Comparison of ENCODE assay signal across 1 cellular context in the genomic region with DNA sequence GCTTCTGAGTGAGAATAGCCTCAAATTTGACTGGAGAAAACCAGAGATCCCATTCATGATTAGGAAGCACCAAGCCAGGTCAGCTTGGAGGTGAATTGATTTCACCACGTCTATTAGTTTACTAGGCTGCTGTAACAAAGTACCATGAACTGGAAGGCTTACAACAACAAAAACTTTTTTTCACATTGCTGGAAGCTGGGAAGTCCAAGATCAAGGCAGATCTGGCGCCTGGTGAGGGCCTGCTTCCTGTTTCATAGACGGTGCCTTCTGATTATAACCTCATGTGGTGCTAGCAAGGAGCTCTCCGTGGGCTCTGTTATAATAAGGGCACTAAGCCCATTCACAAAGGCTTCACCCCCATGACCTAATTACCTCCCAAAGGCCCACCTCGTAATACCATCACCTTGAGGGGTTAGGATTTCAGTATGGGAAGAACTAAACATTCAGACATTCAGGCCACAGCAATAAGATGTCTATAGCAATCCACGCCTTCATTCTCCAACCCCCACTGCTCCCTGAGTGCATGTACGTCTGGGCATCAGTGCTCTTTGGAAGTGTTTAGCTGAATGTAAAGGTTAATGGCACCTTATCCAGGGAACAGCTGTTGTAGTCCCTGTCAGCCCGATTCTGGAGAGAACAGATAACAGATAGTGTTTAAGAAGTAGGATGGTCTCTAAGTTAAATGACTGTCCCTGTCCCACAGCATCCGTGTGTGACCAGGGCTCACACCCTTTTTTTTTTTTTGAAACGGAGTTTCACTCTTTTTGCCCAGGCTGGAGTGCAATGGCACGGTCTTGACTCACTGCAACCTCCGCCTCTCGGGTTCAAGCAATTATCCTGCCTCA.
TF ChIP-seq lines count a peak whose summit lies in the region.

No MANE protein-coding gene starts in this region.

TF ChIP-seq in K562, 482 proteins besides CTCF, POLR2A, EP300 and RAD21 (continued from another document):
- peak; percentile 69; the same call in 1 of the 2 replicates for TF ChIP-seq MYNN (IDR thresholded peaks at IDR 0.05)
- no peak for TF ChIP-seq MYNN (CRISPR knock-in tag; IDR thresholded peaks at IDR 0.05)
- no peak for TF ChIP-seq SFPQ (IDR thresholded peaks at IDR 0.05; ENCODE audit: low read depth, low read length)
